9 cellular contexts compared by ENCODE assay signal in genomic region chr2:160332318-160332717, GRCh38.
DNase-seq lines count a peak whose midpoint lies in the region; ATAC-seq and TF ChIP-seq lines count a peak whose summit lies in the region.
"Had no signal": no experiment of that assay in that cellular context is flagged by ENCODE, and none has a peak within 500 bp of the region (broad histone marks: within the 10 kb centered on the region; RNA-seq: fewer than 3 reads in every experiment).

No MANE protein-coding gene starts in this region.

- no peak overlapping the region for H3K27ac Mint-ChIP-seq in T-helper 2 cell treated with Interferon-gamma antibody and Interleukin-4, amounts not matched to agents 5 μg/mL and 100 μg/mL, for 36 hours

- TF ChIP-seq CTCF in right atrium auricular region (IDR thresholded peaks at IDR 0.05) (peak in 1 of 2 donors; percentile 27), cardiac muscle cell (IDR thresholded peaks at IDR 0.05; ENCODE audit: low read depth, low read length) (no peak), upper lobe of left lung (IDR thresholded peaks at IDR 0.05) (peak in 1 of 6 experiments; percentile 11)

- peak; percentile 50 for ATAC-seq in Right ventricle myocardium inferior
- ATAC-seq in upper lobe of left lung (ENCODE audit: low FRiP score in 2 of 2) = peak; percentile 57 to 78
- ATAC-seq in HG02970 (IDR thresholded peaks at IDR 0.05; ENCODE audit: low FRiP score, unreplicated experiment) = no peak

- no peak for TF ChIP-seq EP300 in upper lobe of left lung (IDR thresholded peaks at IDR 0.05)

- H3K27me3 Mint-ChIP-seq in T-helper 2 cell treated with Interferon-gamma antibody and Interleukin-4, amounts not matched to agents 5 μg/mL and 100 μg/mL, for 36 hours (ENCODE audit: low read depth) = no peaks in the 10 kb centered on the region

- DNase-seq in Right ventricle myocardium inferior (ENCODE audit: missing footprints) = no peak
- no peak for DNase-seq in right atrium auricular region (ENCODE audit: low spot score)
- no peak for DNase-seq in T-helper 2 cell treated with Interferon-gamma antibody and Interleukin-4, amounts not matched to agents 5 μg/mL and 100 μg/mL, for 36 hours (ENCODE audit: low spot score)
- DNase-seq in cardiac muscle cell (ENCODE audit: low read depth in 1 of 2, low spot score in 1 of 2) = peak in 1 of 2 donors; percentile 72
- peak in 1 of 2 donors; percentile 48 for DNase-seq in upper lobe of left lung
- DNase-seq in NCI-H1694 (lab: John Stamatoyannopoulos, UW) = no peak
- DNase-seq in activated CD8-positive, alpha-beta memory T cell treated with anti-CD3 and anti-CD28 coated beads, Interleukin-2, amount 50 U/mL, for 48 hours = no peak
- DNase-seq: occipital lobe had no signal

- no peak overlapping the region for H3K4me3 ChIP-seq in right atrium auricular region
- no peak overlapping the region for H3K4me3 ChIP-seq in cardiac muscle cell
- no peak overlapping the region for H3K4me3 ChIP-seq in upper lobe of left lung

- 27 to 51% methylated on average over 2 of the region's 2 CpGs for WGBS in upper lobe of left lung, 2 donors

- peak overlapping the region; percentile 5 for H3K4me3 Mint-ChIP-seq in T-helper 2 cell treated with Interferon-gamma antibody and Interleukin-4, amounts not matched to agents 5 μg/mL and 100 μg/mL, for 36 hours

- H3K9me3 ChIP-seq in right atrium auricular region (no peaks in the 10 kb centered on the region), cardiac muscle cell (ENCODE audit: low read depth) (no peaks in the 10 kb centered on the region), upper lobe of left lung (no peaks in the 10 kb centered on the region)

- H3K27ac ChIP-seq in right atrium auricular region = peak overlapping the region in 1 of 2 donors; percentile 19
- peak overlapping the region; percentile 88 for H3K27ac ChIP-seq in cardiac muscle cell
- H3K27ac ChIP-seq in upper lobe of left lung = peak overlapping the region in 1 of 4 donors; percentile 15

- H3K4me1 Mint-ChIP-seq in T-helper 2 cell treated with Interferon-gamma antibody and Interleukin-4, amounts not matched to agents 5 μg/mL and 100 μg/mL, for 36 hours (ENCODE audit: low read depth) = peaks cover 71% of the 10 kb centered on the region

- intact Hi-C loops in Right ventricle myocardium inferior (cut with DNase I) = loop anchor here (5.0 kb wide), 1 partner anchor 95 kb away; no protein-coding TSS in a partner anchor

- H3K36me3 Mint-ChIP-seq in T-helper 2 cell treated with Interferon-gamma antibody and Interleukin-4, amounts not matched to agents 5 μg/mL and 100 μg/mL, for 36 hours (ENCODE audit: low read depth) = peaks cover 11% of the 10 kb centered on the region

- H3K27me3 ChIP-seq in right atrium auricular region (no peaks in the 10 kb centered on the region), cardiac muscle cell (no peaks in the 10 kb centered on the region), upper lobe of left lung (no peaks in the 10 kb centered on the region)

- H3K4me1 ChIP-seq in right atrium auricular region (peaks cover 0 to 95% of the 10 kb centered on the region in 2 donors), cardiac muscle cell (ENCODE audit: low read depth) (peaks cover 64% of the 10 kb centered on the region), upper lobe of left lung (peaks cover 51 to 64% (median 58%) of the 10 kb centered on the region in 4 donors)

- H3K36me3 ChIP-seq in right atrium auricular region = no peaks in the 10 kb centered on the region
- H3K36me3 ChIP-seq in cardiac muscle cell = no peaks in the 10 kb centered on the region
- no peaks in the 10 kb centered on the region for H3K36me3 ChIP-seq in upper lobe of left lung

- TF ChIP-seq POLR2A in upper lobe of left lung (IDR thresholded peaks at IDR 0.05) = no peak

- H3K9me3 Mint-ChIP-seq in T-helper 2 cell treated with Interferon-gamma antibody and Interleukin-4, amounts not matched to agents 5 μg/mL and 100 μg/mL, for 36 hours = no peaks in the 10 kb centered on the region
